7 cellular contexts compared by ENCODE assay signal in genomic region chr20:651713-652610, GRCh38. TPM values are rescaled to one million over a fixed set of nuclear protein-coding genes. Genes with fewer than 3 reads are reported as not detected.
DNase-seq lines count a peak whose midpoint lies in the region; ATAC-seq, FAIRE-seq and TF ChIP-seq lines count a peak whose summit lies in the region.

No MANE protein-coding gene starts in this region.

- H3K27me3 ChIP-seq in HUES48 (ENCODE audit: control insufficient read depth, insufficient read depth, low read length) (peaks cover 14% of the 10 kb centered on the region), WERI-Rb-1 (ENCODE audit: insufficient read depth, low read depth, severe bottlenecking) (no peaks in the 10 kb centered on the region), heart left ventricle (no peaks in the 10 kb centered on the region)

- H3K27ac ChIP-seq in HUES48 (ENCODE audit: low read depth, low read length): no peak overlapping the region
- no peak overlapping the region for H3K27ac ChIP-seq in WERI-Rb-1
- peak overlapping the region; percentile 81 to 99 (median 94) for H3K27ac ChIP-seq in heart left ventricle

- H3K36me3 ChIP-seq in HUES48 (ENCODE audit: control insufficient read depth, insufficient read depth, low read length) (peaks cover 33% of the 10 kb centered on the region), WERI-Rb-1 (peaks cover 33% of the 10 kb centered on the region), heart left ventricle (peaks cover 5 to 43% (median 36%) of the 10 kb centered on the region in 9 donors)

- no peak overlapping the region for H3K9ac ChIP-seq in HUES48 (ENCODE audit: low read depth, low read length)

- H3K9me3 ChIP-seq in HUES48 (ENCODE audit: control insufficient read depth, insufficient read depth, low read length) (no peaks in the 10 kb centered on the region), WERI-Rb-1 (ENCODE audit: severe bottlenecking) (no peaks in the 10 kb centered on the region), heart left ventricle (peaks cover 0 to 7% (median 0%) of the 10 kb centered on the region in 12 donors)

- ATAC-seq in heart left ventricle (peak; percentile 3 to 49 (median 26)), GM18505 (IDR thresholded peaks at IDR 0.05; ENCODE audit: unreplicated experiment) (no peak), HG02623 (IDR thresholded peaks at IDR 0.05; ENCODE audit: unreplicated experiment) (no peak)

- TF ChIP-seq CTCF in WERI-Rb-1 (IDR thresholded peaks at IDR 0.05; ENCODE audit: low read depth, low read length) (no peak), heart left ventricle (IDR thresholded peaks at IDR 0.05) (no peak), D721Med (IDR thresholded peaks at IDR 0.05; ENCODE audit: insufficient read depth, missing control alignments) (no peak)

- no peak for FAIRE-seq in D721Med (lab: Jason Lieb, UNC)

- H3K4me1 ChIP-seq in HUES48 (ENCODE audit: control insufficient read depth, insufficient read depth, low read length) (peaks cover 21% of the 10 kb centered on the region), heart left ventricle (peaks cover 0 to 43% (median 23%) of the 10 kb centered on the region in 12 donors)

- no peak for TF ChIP-seq POLR2A in heart left ventricle (IDR thresholded peaks at IDR 0.05)
- TF ChIP-seq POLR2A in GM18505 (IDR thresholded peaks at IDR 0.05; ENCODE audit: borderline replicate concordance, extremely low read depth, insufficient read depth, insufficient read length): no peak

- no peak for DNase-seq in WERI-Rb-1
- DNase-seq in heart left ventricle: no peak
- DNase-seq in skeletal muscle cell (ENCODE audit: low read depth): no peak
- DNase-seq in D721Med (ENCODE audit: insufficient read length, low spot score): no peak

- 35 to 42% (median 36%) methylated on average over 16 to 20 of the region's 20 CpGs for whole genome bisulfite sequencing in heart left ventricle, 4 donors

- intact Hi-C loops in heart left ventricle (cut with DNase I): loop anchor here in 7 of 10 donors (2.0 to 10.0 kb wide), 6 partner anchors 73 to 305 kb away; partner anchors contain the start of gene NRSN2 (in 1 of the 7)

- H3K4me3 ChIP-seq in HUES48 (ENCODE audit: low read depth, low read length) (peak overlapping the region; percentile 72), WERI-Rb-1 (ENCODE audit: low read depth, low read length) (peak overlapping the region; percentile 51), heart left ventricle (peak overlapping the region; percentile 66 to 88 (median 73)), skeletal muscle cell (ENCODE audit: low read depth, low read length) (peak overlapping the region; percentile 88)

RNA-seq across cellular contexts. Expression of gene SRXN1, which starts 1.0 kb away (rescaled TPM):
- total RNA-seq in heart left ventricle: 100 to 1,000 TPM in 1 of 9 donors, 10 to 100 TPM in 8; 25.3 to 147 (median 39.1) TPM
- polyA plus RNA-seq in heart left ventricle: 10 to 100 TPM; 11.8 to 56.2 TPM

RNA-seq across cellular contexts. Expression of gene SCRT2, which starts 23.6 kb away (rescaled TPM):
- not detected for total RNA-seq in heart left ventricle
- not detected for polyA plus RNA-seq in heart left ventricle

RNA-seq across cellular contexts. Expression of gene TCF15, which starts 41.9 kb away (rescaled TPM):
- total RNA-seq in heart left ventricle: 10 to 100 TPM in 5 of 9 donors, 1 to 10 TPM in 4; 5.8 to 18.0 (median 10.0) TPM
- polyA plus RNA-seq in heart left ventricle: 10 to 100 TPM in 1 of 2 donors, 1 to 10 TPM in 1; 7.3 to 14.1 TPM

Comparison
In these comparisons a context has a peak if more than half of its experiments do, and no peak if none do; other contexts are left out.
1. H3K27ac ChIP-seq: peak in heart left ventricle (12 of 12); none in HUES48 (single experiment) and WERI-Rb-1 (single experiment).
2. ATAC-seq: peak in heart left ventricle (4 of 4); none in GM18505 (single experiment) and HG02623 (single experiment).
3. Peak in every context shown above with its lines, with median percentiles within 50 percentile points of each other: H3K4me3 ChIP-seq.